ENCODE assay signal across 32 cellular contexts in genomic region chr3:141699907-141700306, GRCh38.
"Had no signal": no experiment of that assay in that cellular context is flagged by ENCODE, and none has a peak within 500 bp of the region (broad histone marks: within the 10 kb centered on the region; RNA-seq: fewer than 3 reads in every experiment).

No MANE protein-coding gene starts in this region.

- H3K4me1 Mint-ChIP-seq: activated CD4-positive, alpha-beta memory T cell treated with anti-CD3 and anti-CD28 coated beads, Interleukin-2, amount 10 ng/mL, durations not matched to agents 7 days and 5 days; activated CD4-positive, alpha-beta T cell treated with anti-CD3 and anti-CD28 coated beads, Interleukin-2, amount 10 ng/mL, durations not matched to agents 24 days and 14 days; activated CD8-positive, alpha-beta memory T cell treated with anti-CD3 and anti-CD28 coated beads, Interleukin-2, amount 10 ng/mL, durations not matched to agents 7 days and 5 days; neural crest cell; stimulated activated memory B cell treated with anti-CD40 and anti-IgM and Interleukin-4, amounts not matched to agents 10 μg/mL and 1 μg/mL and 100 μg/mL, for 72 hours; stimulated activated naive CD8-positive, alpha-beta T cell treated with anti-CD3 and anti-CD28 coated beads, Interleukin-15, amount 100 ng/mL, for 72 hours had no signal

- H3K4me1 ChIP-seq: colonic mucosa, gastrocnemius medialis, pancreas, prostate gland, sigmoid colon, upper lobe of right lung had no signal

- H3K27ac Mint-ChIP-seq: activated CD4-positive, alpha-beta memory T cell treated with anti-CD3 and anti-CD28 coated beads, Interleukin-2, amount 10 ng/mL, durations not matched to agents 7 days and 5 days; activated CD4-positive, alpha-beta T cell treated with anti-CD3 and anti-CD28 coated beads, Interleukin-2, amount 10 ng/mL, durations not matched to agents 24 days and 14 days; activated CD8-positive, alpha-beta memory T cell treated with anti-CD3 and anti-CD28 coated beads, Interleukin-2, amount 10 ng/mL, durations not matched to agents 7 days and 5 days; activated naive CD4-positive, alpha-beta T cell treated with anti-CD3 and anti-CD28 coated beads, Interleukin-2, amount 50 U/mL, for 72 hours; activated T-cell treated with anti-CD3 and anti-CD28 coated beads, Interleukin-2, amount 50 U/mL, for 72 hours; naive thymus-derived CD4-positive, alpha-beta T cell; stimulated activated memory B cell treated with anti-CD40 and anti-IgM and Interleukin-4, amounts not matched to agents 10 μg/mL and 1 μg/mL and 100 μg/mL, for 72 hours; stimulated activated naive CD8-positive, alpha-beta T cell treated with anti-CD3 and anti-CD28 coated beads, Interleukin-15, amount 100 ng/mL, for 72 hours had no signal

- DNase-seq: activated CD4-positive, alpha-beta memory T cell treated with anti-CD3 and anti-CD28 coated beads, Interleukin-2, amount 10 ng/mL, durations not matched to agents 7 days and 5 days; activated CD4-positive, alpha-beta T cell treated with anti-CD3 and anti-CD28 coated beads, Interleukin-2, amount 10 ng/mL, durations not matched to agents 24 days and 14 days; activated CD4-positive, CD25-positive, alpha-beta regulatory T cell treated with anti-CD3 and anti-CD28 coated beads, Interleukin-2, amount 50 U/mL, for 72 hours; activated CD8-positive, alpha-beta memory T cell treated with anti-CD3 and anti-CD28 coated beads, Interleukin-2, amount 10 ng/mL, durations not matched to agents 7 days and 5 days; activated naive CD4-positive, alpha-beta T cell; activated T-cell treated with anti-CD3 and anti-CD28 coated beads, Interleukin-2, amount 50 U/mL, for 72 hours; colonic mucosa; effector CD8-positive, alpha-beta T cell; gastrocnemius medialis; hippocampal formation; kidney; left colon; midbrain; naive thymus-derived CD4-positive, alpha-beta T cell; nucleus accumbens; pancreas; retina; sigmoid colon; small intestine; stimulated activated CD4-positive, alpha-beta T cell treated with anti-CD3 and anti-CD28 coated beads, Interleukin-1b, Interleukin-23, amount 100 ng/mL, for 48 hours; stimulated activated CD4-positive, alpha-beta T cell treated with anti-CD3 and anti-CD28 coated beads, Interleukin-4, amount 100 ng/mL, for 4 hours; stimulated activated CD8-positive, alpha-beta memory T cell treated with anti-CD3 and anti-CD28 coated beads, Interleukin-4, amount 100 ng/mL, for 48 hours; stimulated activated naive CD8-positive, alpha-beta T cell treated with anti-CD3 and anti-CD28 coated beads, Interleukin-15, amount 100 ng/mL, for 72 hours; substantia nigra; T-helper 2 cell; tibial artery; upper lobe of right lung had no signal

- H3K9me3 ChIP-seq: colonic mucosa, gastrocnemius medialis, pancreas, prostate gland, sigmoid colon, tibial artery, upper lobe of right lung had no signal

- H3K27ac ChIP-seq: colonic mucosa, epithelial cell of prostate, gastrocnemius medialis, pancreas, prostate gland, sigmoid colon, tibial artery, upper lobe of right lung had no signal

- H3K9me3 Mint-ChIP-seq: activated CD4-positive, alpha-beta memory T cell treated with anti-CD3 and anti-CD28 coated beads, Interleukin-2, amount 10 ng/mL, durations not matched to agents 7 days and 5 days; activated CD4-positive, alpha-beta T cell treated with anti-CD3 and anti-CD28 coated beads, Interleukin-2, amount 10 ng/mL, durations not matched to agents 24 days and 14 days; activated naive CD4-positive, alpha-beta T cell treated with anti-CD3 and anti-CD28 coated beads, Interleukin-2, amount 50 U/mL, for 72 hours; activated T-cell treated with anti-CD3 and anti-CD28 coated beads, Interleukin-2, amount 50 U/mL, for 72 hours; naive thymus-derived CD4-positive, alpha-beta T cell; neural crest cell; stimulated activated memory B cell treated with anti-CD40 and anti-IgM and Interleukin-4, amounts not matched to agents 10 μg/mL and 1 μg/mL and 100 μg/mL, for 72 hours; stimulated activated naive CD8-positive, alpha-beta T cell treated with anti-CD3 and anti-CD28 coated beads, Interleukin-15, amount 100 ng/mL, for 72 hours had no signal

- H3K36me3 Mint-ChIP-seq: activated CD8-positive, alpha-beta memory T cell treated with anti-CD3 and anti-CD28 coated beads, Interleukin-2, amount 10 ng/mL, durations not matched to agents 7 days and 5 days; activated naive CD4-positive, alpha-beta T cell treated with anti-CD3 and anti-CD28 coated beads, Interleukin-2, amount 50 U/mL, for 72 hours; naive thymus-derived CD4-positive, alpha-beta T cell; stimulated activated memory B cell treated with anti-CD40 and anti-IgM and Interleukin-4, amounts not matched to agents 10 μg/mL and 1 μg/mL and 100 μg/mL, for 72 hours had no signal

- ATAC-seq: activated CD8-positive, alpha-beta memory T cell treated with anti-CD3 and anti-CD28 coated beads, Interleukin-2, amount 10 ng/mL, durations not matched to agents 7 days and 5 days; activated naive CD4-positive, alpha-beta T cell treated with anti-CD3 and anti-CD28 coated beads, Interleukin-2, amount 50 U/mL, for 72 hours; activated T-cell treated with anti-CD3 and anti-CD28 coated beads, Interleukin-2, amount 50 U/mL, for 72 hours; gastrocnemius medialis; left colon; naive thymus-derived CD4-positive, alpha-beta T cell; pancreas; stimulated activated memory B cell treated with anti-CD40 and anti-IgM and Interleukin-4, amounts not matched to agents 10 μg/mL and 1 μg/mL and 100 μg/mL, for 72 hours; stimulated activated naive CD8-positive, alpha-beta T cell treated with anti-CD3 and anti-CD28 coated beads, Interleukin-15, amount 100 ng/mL, for 72 hours; upper lobe of right lung had no signal

- H3K4me3 ChIP-seq: colonic mucosa, gastrocnemius medialis, pancreas, prostate gland, sigmoid colon, tibial artery, upper lobe of right lung had no signal

- H3K27me3 ChIP-seq: colonic mucosa, gastrocnemius medialis, pancreas, sigmoid colon, tibial artery, upper lobe of right lung had no signal

- H3K27me3 Mint-ChIP-seq: stimulated activated naive CD8-positive, alpha-beta T cell treated with anti-CD3 and anti-CD28 coated beads, Interleukin-15, amount 100 ng/mL, for 72 hours had no signal

- H3K36me3 ChIP-seq: colonic mucosa, gastrocnemius medialis, pancreas, prostate gland, sigmoid colon, tibial artery, upper lobe of right lung had no signal

- H3K4me3 Mint-ChIP-seq: activated CD4-positive, alpha-beta memory T cell treated with anti-CD3 and anti-CD28 coated beads, Interleukin-2, amount 10 ng/mL, durations not matched to agents 7 days and 5 days; activated CD4-positive, alpha-beta T cell treated with anti-CD3 and anti-CD28 coated beads, Interleukin-2, amount 10 ng/mL, durations not matched to agents 24 days and 14 days; activated CD8-positive, alpha-beta memory T cell treated with anti-CD3 and anti-CD28 coated beads, Interleukin-2, amount 10 ng/mL, durations not matched to agents 7 days and 5 days; activated T-cell treated with anti-CD3 and anti-CD28 coated beads, Interleukin-2, amount 50 U/mL, for 72 hours; naive thymus-derived CD4-positive, alpha-beta T cell; neural crest cell; stimulated activated memory B cell treated with anti-CD40 and anti-IgM and Interleukin-4, amounts not matched to agents 10 μg/mL and 1 μg/mL and 100 μg/mL, for 72 hours; stimulated activated naive CD8-positive, alpha-beta T cell treated with anti-CD3 and anti-CD28 coated beads, Interleukin-15, amount 100 ng/mL, for 72 hours had no signal
